Comparison of ENCODE assay signal across 9 cellular contexts in genomic region chr12:22529281-22530060, GRCh38. TPM values are rescaled to one million over a fixed set of nuclear protein-coding genes. Genes with fewer than 3 reads are reported as not detected.
DNase-seq lines count a peak whose midpoint lies in the region; ATAC-seq and TF ChIP-seq lines count a peak whose summit lies in the region.
"Had no signal": no experiment of that assay in that cellular context is flagged by ENCODE, and none has a peak within 500 bp of the region (broad histone marks: within the 10 kb centered on the region; RNA-seq: fewer than 3 reads in every experiment).

No MANE protein-coding gene starts in this region.

- ATAC-seq in HG02571 (IDR thresholded peaks at IDR 0.05; ENCODE audit: unreplicated experiment): peak; percentile 74

- H3K4me1 Mint-ChIP-seq in brain: no peaks in the 10 kb centered on the region
- no peaks in the 10 kb centered on the region for H3K4me1 Mint-ChIP-seq in nephron
- H3K4me1 Mint-ChIP-seq in activated naive CD4-positive, alpha-beta T cell treated with anti-CD3 and anti-CD28 coated beads, Interleukin-2, amount 10 ng/mL, durations not matched to agents 7 days and 5 days: peaks cover 3% of the 10 kb centered on the region

- H3K4me1 ChIP-seq in A673 (ENCODE audit: insufficient read depth, low read length, poor library complexity, severe bottlenecking): peaks cover 7% of the 10 kb centered on the region

- H3K27me3 Mint-ChIP-seq in brain (peaks cover 3% of the 10 kb centered on the region), nephron (ENCODE audit: low read depth) (no peaks in the 10 kb centered on the region)
- no peaks in the 10 kb centered on the region for H3K27me3 Mint-ChIP-seq in activated naive CD4-positive, alpha-beta T cell treated with anti-CD3 and anti-CD28 coated beads, Interleukin-2, amount 10 ng/mL, durations not matched to agents 7 days and 5 days
- H3K27me3 Mint-ChIP-seq: IgD-negative memory B cell had no signal

- BruUV-seq in A673 (replicated peaks; lab: Mats Ljungman, UMichigan): no TSS peak

- H3K9me3 ChIP-seq in A673 (ENCODE audit: low read depth, low read length, poor library complexity, severe bottlenecking): peaks cover 9% of the 10 kb centered on the region

- H3K36me3 ChIP-seq in A673 (ENCODE audit: insufficient read depth, low read length, poor library complexity, severe bottlenecking) (peaks cover 20% of the 10 kb centered on the region), GM06990 (ENCODE audit: control insufficient read depth, insufficient read depth, low read length) (peaks cover 1% of the 10 kb centered on the region)

- POLR2A ChIA-PET in A673 (lab: Charles Lee; ENCODE audit: low non-redundant PET): no interaction called here

- H3K4me3 Mint-ChIP-seq in brain: no peak overlapping the region
- no peak overlapping the region for H3K4me3 Mint-ChIP-seq in nephron
- H3K4me3 Mint-ChIP-seq in activated naive CD4-positive, alpha-beta T cell treated with anti-CD3 and anti-CD28 coated beads, Interleukin-2, amount 10 ng/mL, durations not matched to agents 7 days and 5 days: no peak overlapping the region
- H3K4me3 Mint-ChIP-seq: IgD-negative memory B cell had no signal

- H3K27ac Mint-ChIP-seq in brain (peak overlapping the region in 2 of 5 experiments; percentile 5 to 70), nephron (no peak overlapping the region)
- no peak overlapping the region for H3K27ac Mint-ChIP-seq in activated naive CD4-positive, alpha-beta T cell treated with anti-CD3 and anti-CD28 coated beads, Interleukin-2, amount 10 ng/mL, durations not matched to agents 7 days and 5 days
- H3K27ac Mint-ChIP-seq: IgD-negative memory B cell had no signal

- H3K4me3 ChIP-seq in A673 (ENCODE audit: low read depth, low read length, poor library complexity, severe bottlenecking) (no peak overlapping the region), GM06990 (replicated peaks; ENCODE audit: low read depth, low read length) (no peak overlapping the region)

- H3K9me3 Mint-ChIP-seq in brain (peaks cover 0 to 20% (median 18%) of the 10 kb centered on the region in 5 experiments), nephron (peaks cover 11% of the 10 kb centered on the region)
- no peaks in the 10 kb centered on the region for H3K9me3 Mint-ChIP-seq in activated naive CD4-positive, alpha-beta T cell treated with anti-CD3 and anti-CD28 coated beads, Interleukin-2, amount 10 ng/mL, durations not matched to agents 7 days and 5 days
- H3K9me3 Mint-ChIP-seq: IgD-negative memory B cell had no signal

- peak; percentile 48 for DNase-seq in A673 (ENCODE audit: low spot score)
- no peak for DNase-seq in GM06990 (ENCODE audit: extremely low read depth, insufficient read length)
- peak; percentile 68 for DNase-seq in NCI-H146 (lab: John Stamatoyannopoulos, UW)
- no peak for DNase-seq in activated naive CD4-positive, alpha-beta T cell treated with anti-CD3 and anti-CD28 coated beads, Interleukin-2, amount 10 ng/mL, durations not matched to agents 7 days and 5 days
- DNase-seq in cerebellar nuclear complex (lab: John Stamatoyannopoulos, UW): no peak

- CTCF ChIA-PET in A673 (lab: Charles Lee): interaction anchor here (0.5 to 1.0 kb wide), 4 partner anchors 10 to 111 kb away, joined by 3 to 6 read pairs (median 4); partner anchors contain the start of gene C2CD5
- CTCF ChIA-PET in activated naive CD4-positive, alpha-beta T cell treated with anti-CD3 and anti-CD28 coated beads, Interleukin-2, amount 10 ng/mL, durations not matched to agents 7 days and 5 days (lab: Charles Lee): interaction anchor here (0.8 to 3.1 kb wide), 12 partner anchors 11 to 1301 kb away, joined by 3 to 16 read pairs (median 4); partner anchors contain the start of gene C2CD5

- intact Hi-C loops in A673 (cut with micrococcal nuclease; ENCODE audit: unreplicated experiment): no loop called here

- H3K36me3 Mint-ChIP-seq in brain (peaks cover 59% of the 10 kb centered on the region), nephron (ENCODE audit: low read depth) (peaks cover 49% of the 10 kb centered on the region)
- peaks cover 39% of the 10 kb centered on the region for H3K36me3 Mint-ChIP-seq in activated naive CD4-positive, alpha-beta T cell treated with anti-CD3 and anti-CD28 coated beads, Interleukin-2, amount 10 ng/mL, durations not matched to agents 7 days and 5 days

- TF ChIP-seq CTCF in A673 (conservative IDR thresholded peaks at IDR 0.05; ENCODE audit: low read depth, low read length): peak; percentile 63
- TF ChIP-seq CTCF in GM06990 (IDR thresholded peaks at IDR 0.05; ENCODE audit: insufficient read depth, low read length, poor library complexity, severe bottlenecking): peak; percentile 43
- TF ChIP-seq CTCF in brain (conservative IDR thresholded peaks at IDR 0.05): peak; percentile 17 to 61
- peak; percentile 25 to 46 (median 25) for TF ChIP-seq CTCF in nephron (IDR thresholded peaks at IDR 0.05; ENCODE audit: unreplicated experiment in 3 of 3)

- no peak overlapping the region for H3K27ac ChIP-seq in A673 (ENCODE audit: low read depth, low read length, poor library complexity, severe bottlenecking)

- H3K27me3 ChIP-seq in A673 (replicated peaks; ENCODE audit: insufficient read depth, low read depth, low read length, poor library complexity) (no peaks in the 10 kb centered on the region), GM06990 (replicated peaks; ENCODE audit: control insufficient read depth, insufficient read depth, low read length) (no peaks in the 10 kb centered on the region)

RNA-seq across cellular contexts. Expression of gene C2CD5, which starts 14.9 kb away (rescaled TPM):
- total RNA-seq in A673 (2021): 27.1 and 27.8 TPM in 2 replicates
- polyA plus RNA-seq in brain (ENCODE audit: insufficient read depth, low read depth, low replicate concordance): 12.1 TPM

Comparison
In these comparisons a context has a peak if more than half of its experiments do, and no peak if none do; other contexts are left out.
1. DNase-seq: peak in A673 (single experiment) and NCI-H146 (single experiment); none in GM06990 (single experiment), activated naive CD4-positive, alpha-beta T cell treated with anti-CD3 and anti-CD28 coated beads, Interleukin-2, amount 10 ng/mL, durations not matched to agents 7 days and 5 days (single experiment) and cerebellar nuclear complex (0 of 2).
2. Peak in every context shown above with its lines, with median percentiles within 50 percentile points of each other: CTCF ChIP-seq.